In genomic region chr2:182548031-182548950, GRCh38 we compare ENCODE assay signal across 20 cellular contexts.
DNase-seq lines count a peak whose midpoint lies in the region; ATAC-seq and TF ChIP-seq lines count a peak whose summit lies in the region.
"Had no signal": no experiment of that assay in that cellular context is flagged by ENCODE, and none has a peak within 500 bp of the region (broad histone marks: within the 10 kb centered on the region; RNA-seq: fewer than 3 reads in every experiment).

No MANE protein-coding gene starts in this region.

- WGBS in right cardiac atrium, result 35% methylated on average over 7 of the region's 7 CpGs
- 46 to 73% (median 64%) methylated on average over 7 of the region's 7 CpGs for WGBS in stomach, 5 donors
- 41 to 57% (median 48%) methylated on average over 7 of the region's 7 CpGs for WGBS in adrenal gland, 4 donors

- no peaks in the 10 kb centered on the region for H3K36me3 ChIP-seq in adipocyte (ENCODE audit: control insufficient read depth, insufficient read depth, low read length, severe bottlenecking)
- no peaks in the 10 kb centered on the region for H3K36me3 ChIP-seq in stomach
- H3K36me3 ChIP-seq in adrenal gland (replicated peaks in 1 of 2), result no peaks in the 10 kb centered on the region
- H3K36me3 ChIP-seq: BLaER1, breast epithelium, Peyer's patch, WERI-Rb-1 had no signal

- H3K27me3 ChIP-seq in adipocyte (replicated peaks; ENCODE audit: control insufficient read depth, insufficient read depth, low read length) (no peaks in the 10 kb centered on the region), right cardiac atrium (ENCODE audit: control insufficient read depth, insufficient read depth) (no peaks in the 10 kb centered on the region), stomach (no peaks in the 10 kb centered on the region), adrenal gland (no peaks in the 10 kb centered on the region)
- H3K27me3 ChIP-seq: BLaER1, breast epithelium, Peyer's patch, testis had no signal

- H3K9me3 Mint-ChIP-seq in activated CD8-positive, alpha-beta T cell treated with anti-CD3 and anti-CD28 coated beads for 36 hours, result no peaks in the 10 kb centered on the region

- H3K4me3 ChIP-seq in adipocyte (ENCODE audit: low read length) (peak overlapping the region; percentile 67), right cardiac atrium (ENCODE audit: low read length) (no peak overlapping the region), stomach (no peak overlapping the region), adrenal gland (no peak overlapping the region)
- H3K4me3 ChIP-seq: BLaER1, Peyer's patch, testis had no signal

- no peaks in the 10 kb centered on the region for H3K36me3 Mint-ChIP-seq in activated CD8-positive, alpha-beta T cell treated with anti-CD3 and anti-CD28 coated beads for 36 hours (ENCODE audit: low read depth)

- TF ChIP-seq CTCF in stomach (IDR thresholded peaks at IDR 0.05) (no peak), adrenal gland (IDR thresholded peaks at IDR 0.05) (no peak)
- TF ChIP-seq CTCF in activated CD8-positive, alpha-beta T cell treated with anti-CD3 and anti-CD28 coated beads for 36 hours (IDR thresholded peaks at IDR 0.05), result no peak

- no peak overlapping the region for H3K27ac Mint-ChIP-seq in activated CD8-positive, alpha-beta T cell treated with anti-CD3 and anti-CD28 coated beads for 36 hours
- H3K27ac Mint-ChIP-seq: progenitor cell of endocrine pancreas had no signal

- DNase-seq in adipocyte (ENCODE audit: low read depth) (peak; percentile 46), dermis blood vessel endothelial cell (peak; percentile 51), right cardiac atrium (no peak), stomach (no peak), adrenal gland (no peak)
- no peak for DNase-seq in stimulated activated CD4-positive, alpha-beta T cell treated with anti-CD3 and anti-CD28 coated beads, Interleukin-2, amount 100 ng/mL, for 24 hours
- DNase-seq in activated CD8-positive, alpha-beta T cell treated with anti-CD3 and anti-CD28 coated beads for 36 hours, result no peak
- DNase-seq: activated CD8-positive, alpha-beta memory T cell treated with anti-CD3 and anti-CD28 coated beads for 24 hours; activated gamma-delta T cell; head of caudate nucleus; KG1; NCI-H1092 treated with DMSO at 0.1 percent for 48 hours; NCI-H774; Peyer's patch; SW 1271; testis; WERI-Rb-1 had no signal

- H3K27ac ChIP-seq in right cardiac atrium (ENCODE audit: low read length) (no peak overlapping the region), stomach (peak overlapping the region in 3 of 5 donors; percentile 0 to 35 (median 9)), adrenal gland (no peak overlapping the region)
- H3K27ac ChIP-seq: BLaER1, breast epithelium, Peyer's patch, testis, WERI-Rb-1 had no signal

- H3K9me3 ChIP-seq in adipocyte (ENCODE audit: control insufficient read depth, low read length), result no peaks in the 10 kb centered on the region
- no peaks in the 10 kb centered on the region for H3K9me3 ChIP-seq in right cardiac atrium (ENCODE audit: control insufficient read depth, low read length)
- H3K9me3 ChIP-seq in stomach, result no peaks in the 10 kb centered on the region
- H3K9me3 ChIP-seq in adrenal gland (replicated peaks in 1 of 3), result no peaks in the 10 kb centered on the region
- H3K9me3 ChIP-seq: BLaER1, breast epithelium, Peyer's patch, testis had no signal

- H3K9ac ChIP-seq in adipocyte (ENCODE audit: low read length), result peak overlapping the region; percentile 71
- H3K9ac ChIP-seq: BLaER1 had no signal

- intact Hi-C loops in right cardiac atrium (cut with DNase I) (no loop called here), stomach (cut with DNase I; ENCODE audit: low total_unique reads) (no loop called here), adrenal gland (cut with DNase I) (no loop called here)
- intact Hi-C loops in activated CD8-positive, alpha-beta T cell treated with anti-CD3 and anti-CD28 coated beads for 36 hours (cut with micrococcal nuclease), result no loop called here

- H3K4me1 Mint-ChIP-seq in activated CD8-positive, alpha-beta T cell treated with anti-CD3 and anti-CD28 coated beads for 36 hours (ENCODE audit: low read depth), result no peaks in the 10 kb centered on the region

- POLR2A ChIA-PET in activated CD8-positive, alpha-beta T cell treated with anti-CD3 and anti-CD28 coated beads for 36 hours (lab: Charles Lee), result no interaction called here

- H3K4me3 Mint-ChIP-seq in activated CD8-positive, alpha-beta T cell treated with anti-CD3 and anti-CD28 coated beads for 36 hours, result no peak overlapping the region

- TF ChIP-seq POLR2A in stomach (IDR thresholded peaks at IDR 0.05) (no peak), adrenal gland (IDR thresholded peaks at IDR 0.05) (no peak)

- ATAC-seq in right cardiac atrium, result peak; percentile 66 to 82
- no peak for ATAC-seq in activated CD8-positive, alpha-beta T cell treated with anti-CD3 and anti-CD28 coated beads for 36 hours

- peaks cover 21% of the 10 kb centered on the region for H3K4me1 ChIP-seq in adipocyte (ENCODE audit: control insufficient read depth, insufficient read depth, low read length)
- no peaks in the 10 kb centered on the region for H3K4me1 ChIP-seq in right cardiac atrium (ENCODE audit: control insufficient read depth, insufficient read depth, low read length)
- peaks cover 0 to 6% (median 2%) of the 10 kb centered on the region in 4 donors for H3K4me1 ChIP-seq in stomach
- no peaks in the 10 kb centered on the region for H3K4me1 ChIP-seq in adrenal gland (replicated peaks in 1 of 2)
- H3K4me1 ChIP-seq: breast epithelium, Peyer's patch, testis had no signal

- CTCF ChIA-PET in activated CD8-positive, alpha-beta T cell treated with anti-CD3 and anti-CD28 coated beads for 36 hours (lab: Charles Lee), result no interaction called here

- no peaks in the 10 kb centered on the region for H3K27me3 Mint-ChIP-seq in activated CD8-positive, alpha-beta T cell treated with anti-CD3 and anti-CD28 coated beads for 36 hours
- H3K27me3 Mint-ChIP-seq: progenitor cell of endocrine pancreas had no signal

- no peak for TF ChIP-seq EP300 in stomach (IDR thresholded peaks at IDR 0.05)

Comparison
In these comparisons a context has a peak if more than half of its experiments do, and no peak if none do; other contexts are left out.
1. DNase-seq: peak in adipocyte (single experiment) and dermis blood vessel endothelial cell (single experiment); none in right cardiac atrium (0 of 3), stomach (single experiment), stimulated activated CD4-positive, alpha-beta T cell treated with anti-CD3 and anti-CD28 coated beads, Interleukin-2, amount 100 ng/mL, for 24 hours (0 of 2), adrenal gland (0 of 7) and activated CD8-positive, alpha-beta T cell treated with anti-CD3 and anti-CD28 coated beads for 36 hours (single experiment).
2. H3K27ac ChIP-seq: peak in stomach (3 of 5); none in right cardiac atrium (single experiment) and adrenal gland (0 of 5).